25 cellular contexts compared by ENCODE assay signal in the genomic region with DNA sequence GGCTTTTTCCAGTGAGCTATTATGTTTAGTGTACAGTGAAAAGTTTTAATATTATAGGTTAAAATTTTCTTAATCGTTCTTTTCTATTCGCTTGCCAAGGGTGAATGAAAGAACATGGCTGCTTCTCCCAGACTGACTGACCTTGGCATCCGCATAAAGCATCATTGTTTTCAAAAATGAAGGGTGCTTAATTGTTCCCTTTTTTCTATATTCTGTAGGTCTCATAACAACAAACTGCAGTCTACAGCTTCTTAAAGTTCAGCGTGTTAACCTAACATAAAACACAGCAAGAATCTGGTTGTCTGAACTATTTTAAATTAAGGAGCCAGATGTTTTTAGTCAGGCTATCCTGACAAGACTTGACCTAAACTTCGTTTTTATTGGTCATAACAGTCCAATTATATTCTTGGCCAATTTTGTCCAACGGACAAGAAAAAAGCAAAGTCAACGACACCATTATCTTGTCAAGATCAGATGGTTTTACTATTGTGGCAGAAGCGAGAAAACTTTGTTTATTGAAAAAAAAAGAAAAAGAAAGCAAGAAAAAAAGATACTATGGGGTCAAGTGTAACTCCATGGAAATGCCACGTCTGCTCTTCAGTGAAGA.
"Had no signal": no experiment of that assay in that cellular context is flagged by ENCODE, and none has a peak within 500 bp of the region (broad histone marks: within the 10 kb centered on the region; RNA-seq: fewer than 3 reads in every experiment).

No MANE protein-coding gene starts in this region.

- H3K4me2 ChIP-seq: smooth muscle cell had no signal

- ATAC-seq: activated CD8-positive, alpha-beta T cell treated with anti-CD3 and anti-CD28 coated beads for 36 hours; activated T-helper 17 cell treated with anti-CD3 and anti-CD28 coated beads, Interleukin-2, amount 50 U/mL, for 72 hours; body of pancreas; esophagus mucosa; left lobe of liver; mucosa of descending colon; sciatic nerve; stimulated activated effector memory CD8-positive, alpha-beta T cell treated with anti-CD3 and anti-CD28 coated beads, Interleukin-12 subunit alpha, Interleukin-12 subunit beta, amount 100 ng/mL, for 72 hours had no signal

- H3K27me3 ChIP-seq: body of pancreas, ovary, stomach, tibial artery had no signal

- H3K27ac ChIP-seq: body of pancreas, ovary, stomach, tibial artery had no signal

- H3K4me1 ChIP-seq: body of pancreas had no signal

- H3K9me3 ChIP-seq: body of pancreas, mucosa of descending colon, ovary, stomach, tibial artery had no signal

- FAIRE-seq: TTC549 had no signal

- H3K4me3 ChIP-seq: body of pancreas, mucosa of descending colon, ovary, SK-N-MC, smooth muscle cell, stomach, tibial artery had no signal

- H3K36me3 ChIP-seq: ovary had no signal

- DNase-seq: activated B cell treated with CpG ODN at 0.5 μM for 24 hours; activated CD4-positive, alpha-beta T cell treated with anti-CD3 and anti-CD28 coated beads for 4 hours; activated CD8-positive, alpha-beta T cell treated with anti-CD3 and anti-CD28 coated beads for 36 hours; activated naive CD4-positive, alpha-beta T cell; activated T-cell treated with anti-CD3 and anti-CD28 coated beads, Interleukin-2, amount 50 U/mL, for 1 hour; body of pancreas; cortex of kidney; effector CD4-positive, alpha-beta T cell; glutamatergic neuron; islet precursor cell; mammary epithelial cell; mucosa of descending colon; naive B cell; ovary; stimulated activated CD4-positive, alpha-beta T cell treated with anti-CD3 and anti-CD28 coated beads, Interleukin-4, amount 100 ng/mL, for 1 hour; stomach; tibial artery had no signal
